ENCODE assay signal across 9 cellular contexts in genomic region chr22:45007946-45008852, GRCh38. TPM values are rescaled to one million over a fixed set of nuclear protein-coding genes. Genes with fewer than 3 reads are reported as not detected.
DNase-seq lines count a peak whose midpoint lies in the region; ATAC-seq, FAIRE-seq and TF ChIP-seq lines count a peak whose summit lies in the region.
"Had no signal": no experiment of that assay in that cellular context is flagged by ENCODE, and none has a peak within 500 bp of the region (broad histone marks: within the 10 kb centered on the region; RNA-seq: fewer than 3 reads in every experiment).

No MANE protein-coding gene starts in this region.

- peak overlapping the region; percentile 41 to 73 for H3K4me3 Mint-ChIP-seq in activated T-cell treated with anti-CD3 and anti-CD28 coated beads, Interleukin-2, amount 50 U/mL, for 72 hours
- H3K4me3 Mint-ChIP-seq in activated T-helper 1 cell treated with anti-CD3 and anti-CD28 coated beads, Interleukin-12 subunit alpha, Interleukin-12 subunit beta, Interleukin-2, Interleukin-4 antibody, amounts not matched to agents 30 ng/mL and 10 ng/mL and 1 ng/mL, durations not matched to agents 14 hours and 24 hours and 36 hours, result no peak overlapping the region

- H3K9me3 ChIP-seq in thymus (ENCODE audit: control insufficient read depth), result no peaks in the 10 kb centered on the region

- H3K9me3 Mint-ChIP-seq in activated T-cell treated with anti-CD3 and anti-CD28 coated beads, Interleukin-2, amount 50 U/mL, for 72 hours, result no peaks in the 10 kb centered on the region
- H3K9me3 Mint-ChIP-seq in activated T-helper 1 cell treated with anti-CD3 and anti-CD28 coated beads, Interleukin-12 subunit alpha, Interleukin-12 subunit beta, Interleukin-2, Interleukin-4 antibody, amounts not matched to agents 30 ng/mL and 10 ng/mL and 1 ng/mL, durations not matched to agents 14 hours and 24 hours and 36 hours, result no peaks in the 10 kb centered on the region

- H3K4me1 Mint-ChIP-seq in activated T-cell treated with anti-CD3 and anti-CD28 coated beads, Interleukin-2, amount 50 U/mL, for 72 hours (ENCODE audit: low read depth), result peaks cover 17% of the 10 kb centered on the region
- peaks cover 12% of the 10 kb centered on the region for H3K4me1 Mint-ChIP-seq in activated T-helper 1 cell treated with anti-CD3 and anti-CD28 coated beads, Interleukin-12 subunit alpha, Interleukin-12 subunit beta, Interleukin-2, Interleukin-4 antibody, amounts not matched to agents 30 ng/mL and 10 ng/mL and 1 ng/mL, durations not matched to agents 14 hours and 24 hours and 36 hours (ENCODE audit: low read depth)

- H3K27me3 Mint-ChIP-seq in activated T-cell treated with anti-CD3 and anti-CD28 coated beads, Interleukin-2, amount 50 U/mL, for 72 hours (ENCODE audit: low read depth), result peaks cover 65% of the 10 kb centered on the region
- peaks cover 52% of the 10 kb centered on the region for H3K27me3 Mint-ChIP-seq in activated T-helper 1 cell treated with anti-CD3 and anti-CD28 coated beads, Interleukin-12 subunit alpha, Interleukin-12 subunit beta, Interleukin-2, Interleukin-4 antibody, amounts not matched to agents 30 ng/mL and 10 ng/mL and 1 ng/mL, durations not matched to agents 14 hours and 24 hours and 36 hours (ENCODE audit: insufficient read depth)

- WGBS in thymus, result 3% methylated on average over 87 of the region's 87 CpGs

- intact Hi-C loops in activated T-helper 1 cell treated with anti-CD3 and anti-CD28 coated beads, Interleukin-12 subunit alpha, Interleukin-12 subunit beta, Interleukin-2, Interleukin-4 antibody, amounts not matched to agents 30 ng/mL and 10 ng/mL and 1 ng/mL, durations not matched to agents 14 hours and 24 hours and 36 hours (cut with micrococcal nuclease), result no loop called here

- no peak overlapping the region for H3K27ac ChIP-seq in thymus (ENCODE audit: low read depth)

- no peaks in the 10 kb centered on the region for H3K36me3 ChIP-seq in thymus (ENCODE audit: control insufficient read depth, insufficient read depth)

- DNase-seq in activated CD4-positive, alpha-beta T cell treated with anti-CD3 and anti-CD28 coated beads, Interleukin-2, amount 50 U/mL, for 48 hours, result peak; percentile 5 to 14
- DNase-seq in activated CD4-positive, alpha-beta T cell treated with anti-CD3 and anti-CD28 coated beads for 4 hours, result no peak
- DNase-seq in activated T-cell treated with anti-CD3 and anti-CD28 coated beads, Interleukin-2, amount 50 U/mL, for 72 hours, result peak in 1 of 2 donors; percentile 5
- DNase-seq in islet precursor cell, result peak; percentile 65
- DNase-seq in NCI-H1930 (lab: John Stamatoyannopoulos, UW), result no peak
- DNase-seq in activated T-helper 1 cell treated with anti-CD3 and anti-CD28 coated beads, Interleukin-12 subunit alpha, Interleukin-12 subunit beta, Interleukin-2, Interleukin-4 antibody, amounts not matched to agents 30 ng/mL and 10 ng/mL and 1 ng/mL, durations not matched to agents 14 hours and 24 hours and 36 hours (ENCODE audit: low spot score), result no peak
- DNase-seq in GM12891 (ENCODE audit: insufficient read length, low spot score), result no peak

- H3K27me3 ChIP-seq in thymus (ENCODE audit: control insufficient read depth, insufficient read depth), result peaks cover 77% of the 10 kb centered on the region

- peaks cover 2 to 5% of the 10 kb centered on the region in 2 donors for H3K36me3 Mint-ChIP-seq in activated T-cell treated with anti-CD3 and anti-CD28 coated beads, Interleukin-2, amount 50 U/mL, for 72 hours (ENCODE audit: insufficient read depth in 2 of 2)
- peaks cover 3% of the 10 kb centered on the region for H3K36me3 Mint-ChIP-seq in activated T-helper 1 cell treated with anti-CD3 and anti-CD28 coated beads, Interleukin-12 subunit alpha, Interleukin-12 subunit beta, Interleukin-2, Interleukin-4 antibody, amounts not matched to agents 30 ng/mL and 10 ng/mL and 1 ng/mL, durations not matched to agents 14 hours and 24 hours and 36 hours (ENCODE audit: low read depth)

- H3K4me3 ChIP-seq in thymus (ENCODE audit: low read length), result peak overlapping the region; percentile 58

- H3K27ac Mint-ChIP-seq in activated T-cell treated with anti-CD3 and anti-CD28 coated beads, Interleukin-2, amount 50 U/mL, for 72 hours, result no peak overlapping the region
- H3K27ac Mint-ChIP-seq in activated T-helper 1 cell treated with anti-CD3 and anti-CD28 coated beads, Interleukin-12 subunit alpha, Interleukin-12 subunit beta, Interleukin-2, Interleukin-4 antibody, amounts not matched to agents 30 ng/mL and 10 ng/mL and 1 ng/mL, durations not matched to agents 14 hours and 24 hours and 36 hours, result no peak overlapping the region

- no peak for TF ChIP-seq POLR2A in GM12891 (IDR thresholded peaks at IDR 0.05; ENCODE audit: low read depth, low read length)

- ATAC-seq in activated T-cell treated with anti-CD3 and anti-CD28 coated beads, Interleukin-2, amount 50 U/mL, for 72 hours (replicated peaks in 1 of 2), result peak; percentile 32 to 33

- FAIRE-seq in GM12891 (lab: Jason Lieb, UNC), result no peak
- FAIRE-seq: frontal cortex had no signal

- H3K4me1 ChIP-seq in thymus (ENCODE audit: control insufficient read depth, insufficient read depth, low read length), result no peaks in the 10 kb centered on the region

TF ChIP-seq in GM12891, 5 proteins besides CTCF, POLR2A, EP300 and RAD21:
- TF ChIP-seq SPI1 (IDR thresholded peaks at IDR 0.05; ENCODE audit: low read depth, low read length) (no peak), PAX5 (IDR thresholded peaks at IDR 0.05; ENCODE audit: insufficient read depth, low read length, severe bottlenecking) (no peak), TAF1 (IDR thresholded peaks at IDR 0.05; ENCODE audit: low read depth, low read length) (no peak), POU2F2 (IDR thresholded peaks at IDR 0.05; ENCODE audit: low read depth, low read length) (no peak), POLR2AphosphoS5 (IDR thresholded peaks at IDR 0.05; ENCODE audit: low read depth, low read length) (no peak)

RNA-seq across cellular contexts. Expression of gene PHF21B, which starts 1.6 kb away (rescaled TPM):
- under 1 TPM; 0.72 to 0.83 TPM for total RNA-seq in activated T-cell treated with anti-CD3 and anti-CD28 coated beads, Interleukin-2, amount 50 U/mL, for 72 hours
- 0.82 TPM for polyA plus RNA-seq in thymus
- 0.21 TPM in 1 of 2 replicates, not detected in the other for total RNA-seq in activated T-helper 1 cell treated with anti-CD3 and anti-CD28 coated beads, Interleukin-12 subunit alpha, Interleukin-12 subunit beta, Interleukin-2, Interleukin-4 antibody, amounts not matched to agents 30 ng/mL and 10 ng/mL and 1 ng/mL, durations not matched to agents 14 hours and 24 hours and 36 hours
- polyA plus RNA-seq in GM12891 (2012; ENCODE audit: low read depth, missing spikeins), result not detected

Comparison
In these comparisons a context has a peak if more than half of its experiments do, and no peak if none do; other contexts are left out.
1. DNase-seq: peak in activated CD4-positive, alpha-beta T cell treated with anti-CD3 and anti-CD28 coated beads, Interleukin-2, amount 50 U/mL, for 48 hours (2 of 2) and islet precursor cell (single experiment); none in activated CD4-positive, alpha-beta T cell treated with anti-CD3 and anti-CD28 coated beads for 4 hours (0 of 2), NCI-H1930 (0 of 2), activated T-helper 1 cell treated with anti-CD3 and anti-CD28 coated beads, Interleukin-12 subunit alpha, Interleukin-12 subunit beta, Interleukin-2, Interleukin-4 antibody, amounts not matched to agents 30 ng/mL and 10 ng/mL and 1 ng/mL, durations not matched to agents 14 hours and 24 hours and 36 hours (single experiment) and GM12891 (single experiment).